In the genomic region with DNA sequence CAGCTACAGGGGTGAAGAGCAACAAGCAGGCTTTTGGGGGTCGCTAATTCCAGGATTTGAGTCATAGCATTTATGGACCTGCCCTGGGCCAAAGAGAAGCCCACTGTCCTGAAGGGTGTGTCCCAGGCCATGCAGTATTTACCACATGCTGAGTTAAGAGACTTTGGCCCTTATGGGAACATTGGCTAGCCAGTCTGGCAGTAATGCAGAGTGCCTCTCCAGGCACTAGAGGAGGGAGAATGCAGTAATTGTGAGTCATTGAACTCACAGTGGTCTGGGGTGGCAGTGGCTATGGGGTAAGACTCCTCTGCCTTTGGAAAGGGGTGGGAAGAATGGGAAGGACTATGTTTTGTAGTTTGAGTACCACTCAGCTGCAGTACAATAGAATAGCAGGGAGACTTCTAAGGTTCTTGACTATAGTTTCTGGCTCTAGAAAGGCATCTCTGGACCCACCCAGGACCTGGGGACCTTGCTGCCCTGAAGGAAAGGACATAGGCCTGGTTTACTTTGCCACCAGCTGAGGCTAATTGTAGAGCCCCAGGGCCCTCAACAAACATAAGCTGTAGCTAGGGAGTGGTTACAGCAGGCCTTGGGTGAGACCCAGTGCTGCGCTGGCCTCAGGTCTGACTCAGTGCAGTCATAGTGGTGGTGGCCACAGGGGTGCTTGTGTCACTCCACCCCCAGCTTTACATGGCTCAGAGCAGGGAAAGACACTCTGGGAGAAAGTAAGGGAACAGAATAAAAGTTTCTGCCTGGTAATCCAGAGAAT, we compare ENCODE assay signal across 29 cellular contexts.
"Had no signal": no experiment of that assay in that cellular context is flagged by ENCODE, and none has a peak within 500 bp of the region (broad histone marks: within the 10 kb centered on the region; RNA-seq: fewer than 3 reads in every experiment).

No MANE protein-coding gene starts in this region.

- H3K9me3 ChIP-seq: colonic mucosa, esophagus squamous epithelium, sigmoid colon, vagina had no signal

- H3K27me3 ChIP-seq: cardiac muscle cell, colonic mucosa, esophagus squamous epithelium, heart right ventricle, left lung, sigmoid colon, upper lobe of left lung, vagina had no signal

- DNase-seq: activated CD4-positive, alpha-beta T cell treated with anti-CD3 and anti-CD28 coated beads for 36 hours; activated CD4-positive, CD25-positive, alpha-beta regulatory T cell; activated CD8-positive, alpha-beta memory T cell treated with anti-CD3 and anti-CD28 coated beads, Interleukin-2, amount 10 ng/mL, durations not matched to agents 7 days and 5 days; activated CD8-positive, alpha-beta T cell treated with anti-CD3 and anti-CD28 coated beads, Interleukin-2, amount 10 ng/mL, durations not matched to agents 7 days and 5 days; activated naive CD8-positive, alpha-beta T cell treated with anti-CD3 and anti-CD28 coated beads, Interleukin-2, amount 50 U/mL, for 24 hours; activated T-cell treated with anti-CD3 and anti-CD28 coated beads, Interleukin-2, amount 50 U/mL, for 48 hours; cerebellar nuclear complex; colonic mucosa; effector CD8-positive, alpha-beta T cell; esophagus squamous epithelium; foreskin melanocyte; heart right ventricle; kidney glomerular epithelial cell; left lung; lower lobe of right lung; mesendoderm; natural killer cell; retina; sigmoid colon; stimulated activated CD4-positive, alpha-beta T cell treated with anti-CD3 and anti-CD28 coated beads, Interleukin-1b, Interleukin-23, amount 100 ng/mL, for 48 hours; stimulated activated CD4-positive, alpha-beta T cell treated with anti-CD3 and anti-CD28 coated beads, Interleukin-4, amount 100 ng/mL, for 4 hours; stimulated activated CD8-positive, alpha-beta memory T cell treated with anti-CD3 and anti-CD28 coated beads, Interleukin-4, amount 100 ng/mL, for 48 hours; stimulated activated naive CD8-positive, alpha-beta T cell treated with anti-CD3 and anti-CD28 coated beads, Interleukin-15, amount 100 ng/mL, for 72 hours; substantia nigra; upper lobe of left lung had no signal

- H3K4me1 ChIP-seq: colonic mucosa, esophagus squamous epithelium, heart right ventricle, left lung, lower lobe of right lung, sigmoid colon, upper lobe of left lung, vagina had no signal

- H3K36me3 ChIP-seq: cardiac muscle cell, colonic mucosa, esophagus squamous epithelium, heart right ventricle, left lung, lower lobe of right lung, sigmoid colon, upper lobe of left lung, vagina had no signal

- H3K4me2 ChIP-seq: smooth muscle cell had no signal

- H3K4me3 ChIP-seq: cardiac muscle cell, colonic mucosa, esophagus squamous epithelium, heart right ventricle, left lung, lower lobe of right lung, sigmoid colon, smooth muscle cell, upper lobe of left lung, vagina had no signal

- H3K27ac ChIP-seq: cardiac muscle cell, colonic mucosa, epithelial cell of prostate, esophagus squamous epithelium, heart right ventricle, left lung, lower lobe of right lung, sigmoid colon, upper lobe of left lung, vagina had no signal
